Comparison of ENCODE assay signal across 11 cellular contexts in genomic region chr5:15794117-15794985, GRCh38.
DNase-seq lines count a peak whose midpoint lies in the region; ATAC-seq and TF ChIP-seq lines count a peak whose summit lies in the region.
"Had no signal": no experiment of that assay in that cellular context is flagged by ENCODE, and none has a peak within 500 bp of the region (broad histone marks: within the 10 kb centered on the region; RNA-seq: fewer than 3 reads in every experiment).

No MANE protein-coding gene starts in this region.

- H3K27ac Mint-ChIP-seq in chondrocyte (ENCODE audit: unreplicated experiment): no peak overlapping the region
- H3K27ac Mint-ChIP-seq: activated T-cell treated with anti-CD3 and anti-CD28 coated beads, Interleukin-2, amount 50 U/mL, for 72 hours had no signal

- no peak for ATAC-seq in left lung
- ATAC-seq in HG02938 (IDR thresholded peaks at IDR 0.05; ENCODE audit: unreplicated experiment): no peak
- ATAC-seq: activated T-cell treated with anti-CD3 and anti-CD28 coated beads, Interleukin-2, amount 50 U/mL, for 72 hours had no signal

- no peaks in the 10 kb centered on the region for H3K36me3 ChIP-seq in left lung

- peaks cover 0 to 6% of the 10 kb centered on the region in 2 donors for H3K4me1 ChIP-seq in left lung
- H3K4me1 ChIP-seq: parathyroid adenoma had no signal

- no peaks in the 10 kb centered on the region for H3K9me3 ChIP-seq in left lung

- TF ChIP-seq CTCF in AG09309 (IDR thresholded peaks at IDR 0.05; ENCODE audit: control insufficient read depth, insufficient read depth, low read depth, low read length, missing control alignments) (peak; percentile 22), chondrocyte (IDR thresholded peaks at IDR 0.05) (peak; percentile 84), left lung (IDR thresholded peaks at IDR 0.05) (peak in 1 of 2 donors; percentile 19), coronary artery (IDR thresholded peaks at IDR 0.05) (no peak)

- H3K4me3 ChIP-seq in AG09309 (ENCODE audit: control insufficient read depth, low read depth, low read length): no peak overlapping the region
- no peak overlapping the region for H3K4me3 ChIP-seq in left lung
- H3K4me3 ChIP-seq in coronary artery: no peak overlapping the region

- H3K4me3 Mint-ChIP-seq in chondrocyte (ENCODE audit: unreplicated experiment): no peak overlapping the region
- H3K4me3 Mint-ChIP-seq: activated T-cell treated with anti-CD3 and anti-CD28 coated beads, Interleukin-2, amount 50 U/mL, for 72 hours had no signal

- H3K36me3 Mint-ChIP-seq in chondrocyte (ENCODE audit: low read depth): no peaks in the 10 kb centered on the region

- H3K27me3 Mint-ChIP-seq in chondrocyte (ENCODE audit: low read depth): no peaks in the 10 kb centered on the region

- peak overlapping the region in 1 of 2 donors; percentile 25 for H3K27ac ChIP-seq in left lung
- no peak overlapping the region for H3K27ac ChIP-seq in coronary artery
- H3K27ac ChIP-seq: parathyroid adenoma had no signal

- H3K27me3 ChIP-seq in left lung: no peaks in the 10 kb centered on the region

- intact Hi-C loops in left lung (cut with DNase I): no loop called here

- H3K4me1 Mint-ChIP-seq in chondrocyte (ENCODE audit: low read depth): peaks cover 53% of the 10 kb centered on the region

- no peaks in the 10 kb centered on the region for H3K9me3 Mint-ChIP-seq in chondrocyte (ENCODE audit: low read depth)

- DNase-seq in AG09309 (ENCODE audit: low read depth) (no peak), LHCN-M2 (ENCODE audit: low read depth) (peak; percentile 20), chondrocyte (ENCODE audit: low spot score) (no peak), lung microvascular endothelial cell (ENCODE audit: low read depth in 2 of 2) (peak; percentile 61 to 76), left lung (no peak), coronary artery (ENCODE audit: low spot score) (no peak), NCI-H1048 (lab: John Stamatoyannopoulos, UW) (no peak)
- DNase-seq: activated T-cell treated with anti-CD3 and anti-CD28 coated beads, Interleukin-2, amount 50 U/mL, for 72 hours; effector memory CD4-positive, alpha-beta T cell had no signal

Comparison
In these comparisons a context has a peak if more than half of its experiments do, and no peak if none do; other contexts are left out.
1. DNase-seq: peak in LHCN-M2 (single experiment) and lung microvascular endothelial cell (2 of 2); none in AG09309 (single experiment), chondrocyte (single experiment), left lung (0 of 2), coronary artery (single experiment) and NCI-H1048 (single experiment).